In genomic region chr22:37752189-37753061, GRCh38 we compare ENCODE assay signal across 8 cellular contexts. TPM values are rescaled to one million over a fixed set of nuclear protein-coding genes. Genes with fewer than 3 reads are reported as not detected.
DNase-seq lines count a peak whose midpoint lies in the region; TF ChIP-seq lines count a peak whose summit lies in the region.

No MANE protein-coding gene starts in this region.

- no peak for TF ChIP-seq EP300 in transverse colon (IDR thresholded peaks at IDR 0.05; ENCODE audit: low read depth)

- H3K4me3 ChIP-seq in LNCaP clone FGC (ENCODE audit: low read depth, low read length) (no peak overlapping the region), liver (ENCODE audit: low read depth in 1 of 3, low read length in 3 of 3) (no peak overlapping the region), transverse colon (no peak overlapping the region)

- TF ChIP-seq POLR2A in transverse colon (IDR thresholded peaks at IDR 0.05) = no peak

- POLR2A ChIA-PET in HEK293T (lab: Yijun Ruan, JAX) = no interaction called here
- POLR2A ChIA-PET in activated CD4-positive, alpha-beta memory T cell treated with anti-CD3 and anti-CD28 coated beads, Interleukin-2, amount 10 ng/mL, durations not matched to agents 7 days and 5 days (lab: Charles Lee) = no interaction called here

- H3K9me3 Mint-ChIP-seq in activated CD4-positive, alpha-beta memory T cell treated with anti-CD3 and anti-CD28 coated beads, Interleukin-2, amount 10 ng/mL, durations not matched to agents 7 days and 5 days = no peaks in the 10 kb centered on the region

- H3K27ac ChIP-seq in caudate nucleus (ENCODE audit: low read depth, low read length) (peak overlapping the region; percentile 69), liver (ENCODE audit: low read depth in 1 of 2, low read length in 2 of 2) (peak overlapping the region; percentile 93 to 98), transverse colon (peak overlapping the region; percentile 92 to 98 (median 96))

- CTCF ChIA-PET in HEK293T (lab: Yijun Ruan, JAX) = no interaction called here
- CTCF ChIA-PET in activated CD4-positive, alpha-beta memory T cell treated with anti-CD3 and anti-CD28 coated beads, Interleukin-2, amount 10 ng/mL, durations not matched to agents 7 days and 5 days (lab: Charles Lee) = no interaction called here

- DNase-seq in LNCaP clone FGC (ENCODE audit: low read depth) = peak; percentile 83
- DNase-seq in caudate nucleus (lab: John Stamatoyannopoulos, UW) = peak in 18 of 61 donors; percentile 5 to 57 (median 20)
- peak; percentile 89 for DNase-seq in transverse colon
- no peak for DNase-seq in NAMALWA (ENCODE audit: low spot score)
- no peak for DNase-seq in activated CD8-positive, alpha-beta memory T cell treated with anti-CD3 and anti-CD28 coated beads, Interleukin-2, amount 50 U/mL, for 48 hours
- DNase-seq in HEK293T (ENCODE audit: extremely low spot score) = no peak
- no peak for DNase-seq in activated CD4-positive, alpha-beta memory T cell treated with anti-CD3 and anti-CD28 coated beads, Interleukin-2, amount 10 ng/mL, durations not matched to agents 7 days and 5 days

- WGBS in liver = 26% methylated on average over 17 of the region's 17 CpGs
- WGBS in transverse colon (ENCODE audit: low coverage in 1 of 2), 2 donors = 24% methylated on average over 16 of the region's 17 CpGs; no CpG with 5 or more reads in 1 of the 2 donors

- H3K9me3 ChIP-seq in liver (ENCODE audit: control insufficient read depth in 4 of 4, low read length in 3 of 4) = no peaks in the 10 kb centered on the region
- H3K9me3 ChIP-seq in transverse colon = no peaks in the 10 kb centered on the region

- H3K27me3 Mint-ChIP-seq in activated CD4-positive, alpha-beta memory T cell treated with anti-CD3 and anti-CD28 coated beads, Interleukin-2, amount 10 ng/mL, durations not matched to agents 7 days and 5 days = no peaks in the 10 kb centered on the region

- intact Hi-C loops in transverse colon (cut with DNase I; ENCODE audit: low total_unique reads) = no loop called here

- TF ChIP-seq RAD21 in liver (IDR thresholded peaks at IDR 0.05) = peak; percentile 27 to 42

- TF ChIP-seq CTCF in LNCaP clone FGC (IDR thresholded peaks at IDR 0.05; ENCODE audit: control insufficient read depth, extremely low read depth, insufficient read depth) (no peak), liver (IDR thresholded peaks at IDR 0.05; ENCODE audit: low read depth, low read length, missing input control) (no peak), transverse colon (IDR thresholded peaks at IDR 0.05) (peak in 3 of 5 experiments; percentile 20 to 47 (median 41))

- H3K4me3 Mint-ChIP-seq in activated CD4-positive, alpha-beta memory T cell treated with anti-CD3 and anti-CD28 coated beads, Interleukin-2, amount 10 ng/mL, durations not matched to agents 7 days and 5 days = no peak overlapping the region

- H3K4me1 ChIP-seq in liver (ENCODE audit: control insufficient read depth in 4 of 4, insufficient read depth in 4 of 4, low read length in 3 of 4) (peaks cover 10 to 47% (median 28%) of the 10 kb centered on the region in 4 donors), transverse colon (peaks cover 52 to 65% (median 57%) of the 10 kb centered on the region in 4 donors)

- in situ Hi-C loops in transverse colon (cut with MboI; ENCODE audit: low pct_ligation_motif_present in 1 of 4, low pct_unique_long_range_greater_than_20kb in 1 of 4, low sequenced_read_pairs in 3 of 4) = no loop called here

- H3K36me3 ChIP-seq in liver (ENCODE audit: control insufficient read depth in 4 of 4, insufficient read depth in 3 of 4, low read depth in 1 of 4, low read length in 3 of 4) (peaks cover 0 to 14% (median 3%) of the 10 kb centered on the region in 4 donors), transverse colon (peaks cover 0 to 27% (median 0%) of the 10 kb centered on the region in 4 donors)

- no peak overlapping the region for H3K27ac Mint-ChIP-seq in activated CD4-positive, alpha-beta memory T cell treated with anti-CD3 and anti-CD28 coated beads, Interleukin-2, amount 10 ng/mL, durations not matched to agents 7 days and 5 days

- peaks cover 20% of the 10 kb centered on the region for H3K36me3 Mint-ChIP-seq in activated CD4-positive, alpha-beta memory T cell treated with anti-CD3 and anti-CD28 coated beads, Interleukin-2, amount 10 ng/mL, durations not matched to agents 7 days and 5 days (ENCODE audit: low read depth)

- H3K27me3 ChIP-seq in liver (ENCODE audit: control insufficient read depth in 4 of 4, insufficient read depth in 4 of 4, low read length in 3 of 4) (no peaks in the 10 kb centered on the region), transverse colon (no peaks in the 10 kb centered on the region)

- H3K9ac ChIP-seq in liver (ENCODE audit: low read depth in 1 of 2, low read length in 2 of 2) = peak overlapping the region; percentile 21 to 44

- H3K4me1 Mint-ChIP-seq in activated CD4-positive, alpha-beta memory T cell treated with anti-CD3 and anti-CD28 coated beads, Interleukin-2, amount 10 ng/mL, durations not matched to agents 7 days and 5 days = peaks cover 25% of the 10 kb centered on the region

TF ChIP-seq in liver, 16 proteins besides CTCF, POLR2A, EP300 and RAD21 (continues in another document):
- TF ChIP-seq TAF1 (conservative IDR thresholded peaks at IDR 0.05) (no peak), RXRA (IDR thresholded peaks at IDR 0.05) (peak; percentile 61 to 82), FOXA2 (IDR thresholded peaks at IDR 0.05) (no peak), NR2F2 (IDR thresholded peaks at IDR 0.05) (peak; percentile 98), JUND (IDR thresholded peaks at IDR 0.05) (peak in 1 of 2 donors; percentile 63), EGR1 (IDR thresholded peaks at IDR 0.05; ENCODE audit: low read depth in 2 of 2) (peak in 1 of 2 donors; percentile 35), GABPA (IDR thresholded peaks at IDR 0.05 in 1 of 2, conservative IDR thresholded peaks at IDR 0.05 in 1 of 2) (peak in 1 of 2 donors; percentile 62), FOXA1 (IDR thresholded peaks at IDR 0.05) (no peak)

TF ChIP-seq in HEK293T, 16 proteins besides CTCF, POLR2A, EP300 and RAD21:
- TF ChIP-seq SUZ12 (IDR thresholded peaks at IDR 0.05) = no peak
- no peak for TF ChIP-seq PKNOX1 (IDR thresholded peaks at IDR 0.05)
- no peak for TF ChIP-seq FOXA1 (IDR thresholded peaks at IDR 0.05)
- TF ChIP-seq HDGF (IDR thresholded peaks at IDR 0.05; ENCODE audit: borderline replicate concordance) = no peak
- TF ChIP-seq FOXK2 (IDR thresholded peaks at IDR 0.05) = no peak
- no peak for TF ChIP-seq L3MBTL2 (conservative IDR thresholded peaks at IDR 0.05)
- TF ChIP-seq LEF1 (IDR thresholded peaks at IDR 0.05; ENCODE audit: borderline replicate concordance) = no peak
- TF ChIP-seq ZNF384 (IDR thresholded peaks at IDR 0.05) = no peak
- TF ChIP-seq CTBP1 (IDR thresholded peaks at IDR 0.05; ENCODE audit: borderline replicate concordance) = no peak
- no peak for TF ChIP-seq TARDBP (IDR thresholded peaks at IDR 0.05)
- TF ChIP-seq NFRKB (IDR thresholded peaks at IDR 0.05) = no peak
- no peak for TF ChIP-seq SP1 (IDR thresholded peaks at IDR 0.05)
- no peak for TF ChIP-seq FOXM1 (IDR thresholded peaks at IDR 0.05; ENCODE audit: borderline replicate concordance)
- TF ChIP-seq BHLHE40 (IDR thresholded peaks at IDR 0.05; ENCODE audit: borderline replicate concordance) = no peak
- no peak for TF ChIP-seq ARNT (IDR thresholded peaks at IDR 0.05)
- no peak for TF ChIP-seq ELF4 (IDR thresholded peaks at IDR 0.05)

RNA-seq across cellular contexts. Expression of gene GCAT, which starts 55.3 kb away (rescaled TPM):
- 10 to 100 TPM; 27.7 to 31.8 TPM for total RNA-seq in liver
- polyA plus RNA-seq in liver = 10 to 100 TPM; 20.7 to 32.6 TPM
- total RNA-seq in transverse colon = 10 to 100 TPM in 1 of 4 donors, 1 to 10 TPM in 3; 6.4 to 10.1 (median 7.7) TPM
- total RNA-seq in activated CD4-positive, alpha-beta memory T cell treated with anti-CD3 and anti-CD28 coated beads, Interleukin-2, amount 10 ng/mL, durations not matched to agents 7 days and 5 days = 10 to 100 TPM; 13.2 to 14.1 TPM

RNA-seq across cellular contexts. Expression of gene TRIOBP, which starts 55.6 kb away (rescaled TPM):
- total RNA-seq in liver (10 to 100 TPM; 24.8 to 41.1 TPM), transverse colon (100 to 1,000 TPM; 121 to 265 (median 129) TPM)
- polyA plus RNA-seq in liver = 10 to 100 TPM in 1 of 2 donors, 1 to 10 TPM in 1; 4.8 to 18.3 TPM
- 10 to 100 TPM; 40.9 to 42.7 TPM for total RNA-seq in activated CD4-positive, alpha-beta memory T cell treated with anti-CD3 and anti-CD28 coated beads, Interleukin-2, amount 10 ng/mL, durations not matched to agents 7 days and 5 days

Comparison
In these comparisons a context has a peak if more than half of its experiments do, and no peak if none do; other contexts are left out.
1. DNase-seq: peak in LNCaP clone FGC (single experiment) and transverse colon (single experiment); none in NAMALWA (single experiment), activated CD8-positive, alpha-beta memory T cell treated with anti-CD3 and anti-CD28 coated beads, Interleukin-2, amount 50 U/mL, for 48 hours (single experiment), HEK293T (single experiment) and activated CD4-positive, alpha-beta memory T cell treated with anti-CD3 and anti-CD28 coated beads, Interleukin-2, amount 10 ng/mL, durations not matched to agents 7 days and 5 days (single experiment).
2. CTCF ChIP-seq: peak in transverse colon (3 of 5); none in LNCaP clone FGC (single experiment) and liver (single experiment).
3. Peak in every context shown above with its lines, with median percentiles within 50 percentile points of each other: H3K27ac ChIP-seq.